In genomic region chr3:22121068-22121706, GRCh38 we compare ENCODE assay signal across 16 cellular contexts.
DNase-seq lines count a peak whose midpoint lies in the region; ATAC-seq, FAIRE-seq and TF ChIP-seq lines count a peak whose summit lies in the region.
"Had no signal": no experiment of that assay in that cellular context is flagged by ENCODE, and none has a peak within 500 bp of the region (broad histone marks: within the 10 kb centered on the region; RNA-seq: fewer than 3 reads in every experiment).

No MANE protein-coding gene starts in this region.

- CTCF ChIA-PET in GM12878 (lab: Yijun Ruan, JAX), result interaction anchor here (0.8 to 2.9 kb wide), 4 partner anchors 33 to 1548 kb away, joined by 3 to 22 read pairs (median 5); no protein-coding TSS in a partner anchor
- CTCF ChIA-PET in activated CD4-positive, alpha-beta memory T cell treated with anti-CD3 and anti-CD28 coated beads, Interleukin-2, amount 10 ng/mL, durations not matched to agents 7 days and 5 days (lab: Charles Lee), result no interaction called here

- H3K9ac ChIP-seq in GM12878 (ENCODE audit: control insufficient read depth, insufficient read depth, low read length), result no peak overlapping the region

- H3K36me3 Mint-ChIP-seq in activated CD4-positive, alpha-beta memory T cell treated with anti-CD3 and anti-CD28 coated beads, Interleukin-2, amount 10 ng/mL, durations not matched to agents 7 days and 5 days (ENCODE audit: low read depth), result no peaks in the 10 kb centered on the region
- no peaks in the 10 kb centered on the region for H3K36me3 Mint-ChIP-seq in HFFc6 (ENCODE audit: low read depth)
- H3K36me3 Mint-ChIP-seq: activated CD4-positive, alpha-beta memory T cell treated with anti-CD3 and anti-CD28 coated beads for 36 hours had no signal

- no peak overlapping the region for H2AFZ ChIP-seq in GM12878 (ENCODE audit: control insufficient read depth, low read depth, low read length)

- ATAC-seq in GM19467 (IDR thresholded peaks at IDR 0.05; ENCODE audit: unreplicated experiment), result peak; percentile 77
- peak; percentile 80 for ATAC-seq in HG02981 (IDR thresholded peaks at IDR 0.05; ENCODE audit: unreplicated experiment)
- ATAC-seq in GM12878, result peak; percentile 75
- ATAC-seq in stimulated activated naive CD8-positive, alpha-beta T cell treated with anti-CD3 and anti-CD28 coated beads, Interleukin-15, Interleukin-2, amounts not matched to agents 100 U/mL and 50 U/mL, for 24 hours, result no peak
- ATAC-seq: activated naive CD8-positive, alpha-beta T cell treated with anti-CD3 and anti-CD28 coated beads, Interleukin-2, amount 50 U/mL, for 24 hours; left ventricle myocardium superior had no signal

- intact Hi-C loops in GM12878 (cut with micrococcal nuclease; ENCODE audit: unreplicated experiment), result no loop called here

- TF ChIP-seq EP300 in GM12878 (IDR thresholded peaks at IDR 0.05; ENCODE audit: borderline replicate concordance in 1 of 2, control insufficient read depth in 1 of 2, low read depth in 2 of 2, low read length in 2 of 2), result 0 out of 4 replicates have a peak, but pooled peaks of 1 of the 2 experiments have one; percentile 17

- no peaks in the 10 kb centered on the region for H3K36me3 ChIP-seq in GM12878 (ENCODE audit: control insufficient read depth in 2 of 2, insufficient read depth in 2 of 2, low read length in 1 of 2)
- H3K36me3 ChIP-seq: ovary, stomach had no signal

- FAIRE-seq in GM18507 (lab: Jason Lieb, UNC) (peak; percentile 80), GM12878 (lab: Jason Lieb, UNC) (peak; percentile 75)

- POLR2A ChIA-PET in GM12878 (lab: Charles Lee), result interaction anchor here (0.5 kb wide), 1 partner anchor 1686 kb away, joined by 4 read pairs; no protein-coding TSS in a partner anchor
- POLR2A ChIA-PET in activated CD4-positive, alpha-beta memory T cell treated with anti-CD3 and anti-CD28 coated beads, Interleukin-2, amount 10 ng/mL, durations not matched to agents 7 days and 5 days (lab: Charles Lee), result no interaction called here

- SMC1A ChIA-PET in GM12878 (lab: Charles Lee; ENCODE audit: uncharacterized antibody, unreplicated experiment), result interaction anchor here (1.0 to 3.0 kb wide), 9 partner anchors 8 to 1472 kb away, joined by 3 to 15 read pairs (median 7); no protein-coding TSS in a partner anchor

- H4K20me1 ChIP-seq in GM12878 (ENCODE audit: control insufficient read depth, insufficient read depth), result no peaks in the 10 kb centered on the region

- TF ChIP-seq RAD21 in GM12878 (IDR thresholded peaks at IDR 0.05; ENCODE audit: insufficient read depth, low read depth, low read length), result no peak

- 10% methylated on average over 5 of the region's 5 CpGs for WGBS in GM12878 (ENCODE audit: insufficient coverage, insufficient replicate concordance, low lambda C conversion rate, missing lambda C conversion rate)

- H3K4me1 Mint-ChIP-seq in activated CD4-positive, alpha-beta memory T cell treated with anti-CD3 and anti-CD28 coated beads, Interleukin-2, amount 10 ng/mL, durations not matched to agents 7 days and 5 days, result no peaks in the 10 kb centered on the region
- no peaks in the 10 kb centered on the region for H3K4me1 Mint-ChIP-seq in HFFc6 (ENCODE audit: low read depth)
- H3K4me1 Mint-ChIP-seq: activated naive CD8-positive, alpha-beta T cell treated with anti-CD3 and anti-CD28 coated beads, Interleukin-2, amount 50 U/mL, for 24 hours had no signal

- H3K27ac ChIP-seq in GM12878 (ENCODE audit: control insufficient read depth, insufficient read depth), result no peak overlapping the region
- H3K27ac ChIP-seq: ovary, stomach had no signal

- H3K27ac Mint-ChIP-seq in activated CD4-positive, alpha-beta memory T cell treated with anti-CD3 and anti-CD28 coated beads, Interleukin-2, amount 10 ng/mL, durations not matched to agents 7 days and 5 days, result no peak overlapping the region
- H3K27ac Mint-ChIP-seq in HFFc6, result no peak overlapping the region
- H3K27ac Mint-ChIP-seq: activated CD4-positive, alpha-beta memory T cell treated with anti-CD3 and anti-CD28 coated beads for 36 hours; activated naive CD8-positive, alpha-beta T cell treated with anti-CD3 and anti-CD28 coated beads, Interleukin-2, amount 50 U/mL, for 24 hours had no signal

- no peak for TF ChIP-seq POLR2A in GM12878 (IDR thresholded peaks at IDR 0.05; ENCODE audit: low read depth, low read length)

- BruUV-seq in GM12878 (replicated peaks; lab: Mats Ljungman, UMichigan), result no TSS peak

- H3K4me3 Mint-ChIP-seq in activated CD4-positive, alpha-beta memory T cell treated with anti-CD3 and anti-CD28 coated beads, Interleukin-2, amount 10 ng/mL, durations not matched to agents 7 days and 5 days, result no peak overlapping the region
- no peak overlapping the region for H3K4me3 Mint-ChIP-seq in HFFc6
- H3K4me3 Mint-ChIP-seq: activated CD4-positive, alpha-beta memory T cell treated with anti-CD3 and anti-CD28 coated beads for 36 hours; activated naive CD8-positive, alpha-beta T cell treated with anti-CD3 and anti-CD28 coated beads, Interleukin-2, amount 50 U/mL, for 24 hours had no signal

- H3K4me2 ChIP-seq in GM12878 (ENCODE audit: control insufficient read depth, insufficient read depth), result 0 out of 2 replicates have a peak overlapping the region, but pooled peaks have one; percentile 9

- H3K9me3 Mint-ChIP-seq in activated CD4-positive, alpha-beta memory T cell treated with anti-CD3 and anti-CD28 coated beads, Interleukin-2, amount 10 ng/mL, durations not matched to agents 7 days and 5 days, result no peaks in the 10 kb centered on the region
- no peaks in the 10 kb centered on the region for H3K9me3 Mint-ChIP-seq in HFFc6
- H3K9me3 Mint-ChIP-seq: activated naive CD8-positive, alpha-beta T cell treated with anti-CD3 and anti-CD28 coated beads, Interleukin-2, amount 50 U/mL, for 24 hours had no signal

- no peak overlapping the region for H3K4me3 ChIP-seq in GM12878
- H3K4me3 ChIP-seq: ovary, stomach had no signal

- TF ChIP-seq CTCF in GM12878 (IDR thresholded peaks at IDR 0.05 in 2 of 3, conservative IDR thresholded peaks at IDR 0.05 in 1 of 3; ENCODE audit: control insufficient read depth in 2 of 3, extremely low read depth in 1 of 3, insufficient read depth in 1 of 3, low read depth in 3 of 3, low read length in 3 of 3), result no peak
- no peak for TF ChIP-seq CTCF in HFFc6 (IDR thresholded peaks at IDR 0.05)

- RAD21 ChIA-PET in GM12878 (lab: Charles Lee; ENCODE audit: unreplicated experiment), result interaction anchor here (1.3 to 4.9 kb wide), 4 partner anchors 8 to 52 kb away, joined by 3 to 32 read pairs (median 4); no protein-coding TSS in a partner anchor

- H3K4me1 ChIP-seq in GM12878 (ENCODE audit: control insufficient read depth, insufficient read depth, low read length), result no peaks in the 10 kb centered on the region
- H3K4me1 ChIP-seq: stomach had no signal

- no peaks in the 10 kb centered on the region for H3K9me3 ChIP-seq in GM12878 (replicated peaks; ENCODE audit: control insufficient read depth, insufficient read depth, low read length)
- H3K9me3 ChIP-seq: ovary, stomach had no signal

- no peaks in the 10 kb centered on the region for H3K79me2 ChIP-seq in GM12878 (ENCODE audit: control insufficient read depth, insufficient read depth, low read length)

- no peaks in the 10 kb centered on the region for H3K27me3 Mint-ChIP-seq in activated CD4-positive, alpha-beta memory T cell treated with anti-CD3 and anti-CD28 coated beads, Interleukin-2, amount 10 ng/mL, durations not matched to agents 7 days and 5 days
- H3K27me3 Mint-ChIP-seq in HFFc6 (ENCODE audit: insufficient read depth), result no peaks in the 10 kb centered on the region; the same call in 1 of the 2 replicates
- H3K27me3 Mint-ChIP-seq: activated CD4-positive, alpha-beta memory T cell treated with anti-CD3 and anti-CD28 coated beads for 36 hours; activated naive CD8-positive, alpha-beta T cell treated with anti-CD3 and anti-CD28 coated beads, Interleukin-2, amount 50 U/mL, for 24 hours had no signal

- in situ Hi-C loops in GM12878 (cut with MboI), result no loop called here

- DNase-seq in GM18507 (ENCODE audit: extremely low spot score, insufficient read length, low read depth) (no peak), GM12878 (ENCODE audit: low read depth, low spot score) (no peak), HFFc6 (no peak)
- no peak for DNase-seq in activated CD4-positive, alpha-beta memory T cell treated with anti-CD3 and anti-CD28 coated beads, Interleukin-2, amount 10 ng/mL, durations not matched to agents 7 days and 5 days
- DNase-seq in stimulated activated naive CD8-positive, alpha-beta T cell treated with anti-CD3 and anti-CD28 coated beads, Interleukin-15, Interleukin-2, amounts not matched to agents 100 U/mL and 50 U/mL, for 24 hours, result no peak
- no peak for DNase-seq in activated CD8-positive, alpha-beta memory T cell treated with anti-CD3 and anti-CD28 coated beads, Interleukin-2, amount 50 U/mL, for 48 hours
- DNase-seq: activated CD4-positive, alpha-beta memory T cell treated with anti-CD3 and anti-CD28 coated beads for 36 hours; activated naive CD8-positive, alpha-beta T cell treated with anti-CD3 and anti-CD28 coated beads, Interleukin-2, amount 50 U/mL, for 24 hours; cortex of kidney; left ventricle myocardium superior; NCI-H1694 treated with DMSO at 0.1 percent for 48 hours; ovary; stimulated activated CD4-positive, alpha-beta T cell treated with anti-CD3 and anti-CD28 coated beads, Interleukin-2, amount 100 ng/mL, for 24 hours; stomach had no signal

- no peaks in the 10 kb centered on the region for H3K27me3 ChIP-seq in GM12878 (replicated peaks in 1 of 2; ENCODE audit: control insufficient read depth in 2 of 2, insufficient read depth in 2 of 2, low read length in 1 of 2)
- H3K27me3 ChIP-seq: ovary, stomach had no signal
